In genomic region chrX:52983526-52983925, GRCh38 we compare ENCODE assay signal across 13 cellular contexts. TPM values are rescaled to one million over a fixed set of nuclear protein-coding genes. Genes with fewer than 3 reads are reported as not detected.
DNase-seq lines count a peak whose midpoint lies in the region; ATAC-seq and TF ChIP-seq lines count a peak whose summit lies in the region.
"Had no signal": no experiment of that assay in that cellular context is flagged by ENCODE, and none has a peak within 500 bp of the region (broad histone marks: within the 10 kb centered on the region; RNA-seq: fewer than 3 reads in every experiment).

No MANE protein-coding gene starts in this region.

- POLR2A ChIA-PET in AG04449 (lab: Yijun Ruan, JAX) = no interaction called here
- POLR2A ChIA-PET in WTC11 (lab: Charles Lee) = no interaction called here

- no peaks in the 10 kb centered on the region for H3K9me3 Mint-ChIP-seq in WTC11

- H3K14ac ChIP-seq in trophoblast cell (ENCODE audit: low read length) = no peak overlapping the region

- H3K79me2 ChIP-seq in trophoblast cell (ENCODE audit: control insufficient read depth, insufficient read depth, low read length, poor library complexity) = no peaks in the 10 kb centered on the region

- no peak overlapping the region for H3K23ac ChIP-seq in trophoblast cell (ENCODE audit: low read length)

- no peak overlapping the region for H3K4me3 Mint-ChIP-seq in WTC11
- H3K4me3 Mint-ChIP-seq: activated naive CD8-positive, alpha-beta T cell had no signal

- H3K4me1 Mint-ChIP-seq in WTC11 = peaks cover 13% of the 10 kb centered on the region

- no peak overlapping the region for H2BK5ac ChIP-seq in trophoblast cell (ENCODE audit: low read depth, low read length, poor library complexity)

- H3K79me1 ChIP-seq in trophoblast cell (ENCODE audit: low read length) = no peaks in the 10 kb centered on the region

- ATAC-seq in WTC11 = no peak
- no peak for ATAC-seq in HG03196 (IDR thresholded peaks at IDR 0.05; ENCODE audit: unreplicated experiment)

- peak overlapping the region; percentile 17 for H2BK120ac ChIP-seq in trophoblast cell (ENCODE audit: insufficient read depth, low read length, poor library complexity)

- H2AK5ac ChIP-seq in trophoblast cell (ENCODE audit: low read length) = no peak overlapping the region

- H3K18ac ChIP-seq in trophoblast cell (ENCODE audit: low read length) = no peak overlapping the region

- peak overlapping the region; percentile 92 for H3K27ac Mint-ChIP-seq in WTC11
- H3K27ac Mint-ChIP-seq: activated naive CD8-positive, alpha-beta T cell had no signal

- H4K91ac ChIP-seq in trophoblast cell (ENCODE audit: low read depth, low read length) = no peak overlapping the region

- H3K9me3 ChIP-seq in trophoblast cell (ENCODE audit: insufficient read depth, low read depth, low read length) = no peaks in the 10 kb centered on the region

- TF ChIP-seq CTCF in AG04449 (IDR thresholded peaks at IDR 0.05; ENCODE audit: insufficient read depth, low read length, missing control alignments) (no peak), WTC11 (IDR thresholded peaks at IDR 0.05) (no peak), foreskin fibroblast (IDR thresholded peaks at IDR 0.05; ENCODE audit: low read depth, low read length) (no peak)

- CTCF ChIA-PET in AG04449 (lab: Yijun Ruan, JAX) (interaction anchor here (1.2 to 1.3 kb wide), 2 partner anchors 11 to 12 kb away, joined by 6 to 7 read pairs; no protein-coding TSS in a partner anchor), WTC11 (lab: Charles Lee) (interaction anchor here (2.5 kb wide), 1 partner anchor 12 kb away, joined by 7 read pairs; no protein-coding TSS in a partner anchor)

- no peak overlapping the region for H2BK12ac ChIP-seq in trophoblast cell (ENCODE audit: low read length)

- WGBS in trophoblast cell (ENCODE audit: extremely low coverage, insufficient coverage, insufficient read length) = no CpG with 5 or more reads among the region's 5 CpGs

- no peak overlapping the region for H3K4ac ChIP-seq in trophoblast cell (ENCODE audit: low read depth, low read length)

- H3K4me2 ChIP-seq in trophoblast cell (ENCODE audit: low read length) = peak overlapping the region; percentile 36

- H3K9ac ChIP-seq in trophoblast cell (ENCODE audit: low read length) = no peak overlapping the region

- H4K12ac ChIP-seq in trophoblast cell (ENCODE audit: low read depth, low read length) = no peak overlapping the region

- H4K8ac ChIP-seq in trophoblast cell (ENCODE audit: low read depth, low read length) = no peak overlapping the region

- no peaks in the 10 kb centered on the region for H3K27me3 Mint-ChIP-seq in WTC11 (ENCODE audit: low read depth)
- H3K27me3 Mint-ChIP-seq: activated naive CD8-positive, alpha-beta T cell had no signal

- H3K27ac ChIP-seq in trophoblast cell (ENCODE audit: low read depth, low read length) = peak overlapping the region; percentile 19

- no peak for DNase-seq in AG04449 (ENCODE audit: low read depth, low spot score)
- DNase-seq in WTC11 (ENCODE audit: low spot score) = no peak
- DNase-seq in foreskin fibroblast = no peak
- no peak for DNase-seq in trophoblast cell
- DNase-seq in stimulated activated CD4-positive, alpha-beta T cell treated with anti-CD3 and anti-CD28 coated beads, Interleukin-4, amount 100 ng/mL, for 1 hour = no peak
- DNase-seq in NCI-H82 (lab: John Stamatoyannopoulos, UW) = no peak
- no peak for DNase-seq in NCI-H69 (lab: John Stamatoyannopoulos, UW)
- DNase-seq: DMS79; effector CD4-positive, alpha-beta T cell; hypothalamus; NCI-H2171 treated with DMSO at 0.1 percent for 48 hours had no signal

- peak overlapping the region; percentile 23 for H3K4me3 ChIP-seq in AG04449 (ENCODE audit: low read depth, low read length)
- peak overlapping the region; percentile 15 to 25 for H3K4me3 ChIP-seq in foreskin fibroblast (ENCODE audit: low read depth in 1 of 2, low read length in 2 of 2)
- no peak overlapping the region for H3K4me3 ChIP-seq in trophoblast cell (ENCODE audit: low read depth, low read length)

- no peaks in the 10 kb centered on the region for H3K36me3 ChIP-seq in trophoblast cell (ENCODE audit: control insufficient read depth in 1 of 2, insufficient read depth in 2 of 2, low read length in 2 of 2)

- no peaks in the 10 kb centered on the region for H3K27me3 ChIP-seq in trophoblast cell (ENCODE audit: insufficient read depth, low read length)

- no peak overlapping the region for H2AFZ ChIP-seq in trophoblast cell (ENCODE audit: insufficient read depth, low read length, poor library complexity)

- H3K4me1 ChIP-seq in trophoblast cell (ENCODE audit: control insufficient read depth in 1 of 2, insufficient read depth in 2 of 2, low read length in 2 of 2) = peaks cover 0 to 9% of the 10 kb centered on the region in 2 experiments

- no peaks in the 10 kb centered on the region for H3K36me3 Mint-ChIP-seq in WTC11
- H3K36me3 Mint-ChIP-seq: activated naive CD8-positive, alpha-beta T cell had no signal

TF ChIP-seq in WTC11, 78 proteins besides CTCF, POLR2A, EP300 and RAD21:
- TF ChIP-seq SP1 (CRISPR knock-in tag; conservative IDR thresholded peaks at IDR 0.05) (no peak), TP53 (CRISPR knock-in tag; IDR thresholded peaks at IDR 0.05) (no peak), CREM (CRISPR knock-in tag; IDR thresholded peaks at IDR 0.05) (no peak), ZNF396 (CRISPR knock-in tag; IDR thresholded peaks at IDR 0.05; ENCODE audit: borderline replicate concordance) (no peak)
- TF ChIP-seq, protein P1, sequence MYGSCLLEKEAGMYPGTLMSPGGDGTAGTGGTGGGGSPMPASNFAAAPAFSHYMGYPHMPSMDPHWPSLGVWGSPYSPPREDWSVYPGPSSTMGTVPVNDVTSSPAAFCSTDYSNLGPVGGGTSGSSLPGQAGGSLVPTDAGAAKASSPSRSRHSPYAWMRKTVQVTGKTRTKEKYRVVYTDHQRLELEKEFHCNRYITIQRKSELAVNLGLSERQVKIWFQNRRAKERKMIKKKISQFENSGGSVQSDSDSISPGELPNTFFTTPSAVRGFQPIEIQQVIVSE (CRISPR knock-in tag; IDR thresholded peaks at IDR 0.05; ENCODE audit: borderline replicate concordance) = no peak

RNA-seq across cellular contexts. Expression of gene FAM156A, which starts 25.2 kb away (rescaled TPM):
- total RNA-seq in WTC11 (2021) = 14.0 to 15.4 TPM (median 15.3 TPM) in 3 replicates
- 15.4 and 19.0 TPM in 2 replicates for polyA plus RNA-seq in trophoblast cell (2013)
